Comparison of ENCODE assay signal across 16 cellular contexts in genomic region chr19:40929942-40930341, GRCh38. TPM values are rescaled to one million over a fixed set of nuclear protein-coding genes. Genes with fewer than 3 reads are reported as not detected.
"Had no signal": no experiment of that assay in that cellular context is flagged by ENCODE, and none has a peak within 500 bp of the region (broad histone marks: within the 10 kb centered on the region; RNA-seq: fewer than 3 reads in every experiment).

No MANE protein-coding gene starts in this region.

RNA-seq across cellular contexts. Expression of gene CYP2A7, which starts 47.9 kb away (rescaled TPM):
- total RNA-seq: activated CD4-positive, alpha-beta memory T cell treated with anti-CD3 and anti-CD28 coated beads, Interleukin-2, amount 10 ng/mL, durations not matched to agents 7 days and 5 days; activated CD4-positive, alpha-beta T cell treated with anti-CD3 and anti-CD28 coated beads for 36 hours; activated CD4-positive, alpha-beta T cell treated with anti-CD3 and anti-CD28 coated beads, Interleukin-2, amount 10 ng/mL, durations not matched to agents 7 days and 5 days; activated CD8-positive, alpha-beta memory T cell treated with anti-CD3 and anti-CD28 coated beads, Interleukin-2, amount 10 ng/mL, durations not matched to agents 7 days and 5 days; activated CD8-positive, alpha-beta T cell treated with anti-CD3 and anti-CD28 coated beads, Interleukin-2, amount 10 ng/mL, durations not matched to agents 7 days and 5 days; activated naive CD8-positive, alpha-beta T cell treated with anti-CD3 and anti-CD28 coated beads, Interleukin-2, amount 10 ng/mL, durations not matched to agents 7 days and 5 days; activated T-helper 2 cell treated with anti-CD3 and anti-CD28 coated beads, Interferon-gamma antibody, Interleukin-2, Interleukin-4, amounts not matched to agents 10 μg/mL and 5 μg/mL and 100 μg/mL, durations not matched to agents 14 hours and 24 hours and 36 hours; ascending aorta; bronchial epithelial cell; cardiac muscle cell; T-cell; T-helper 1 cell treated with Interleukin-12 subunit alpha and Interleukin-12 subunit beta and Interleukin-4 antibody, amounts not matched to agents 30 ng/mL and 1 ng/mL, for 36 hours; T-helper 17 cell; T-helper 2 cell treated with Interferon-gamma antibody and Interleukin-4, amounts not matched to agents 100 ng/mL and 5 ng/mL, for 36 hours; WTC11 had no signal
- polyA plus RNA-seq: adipose tissue, cardiac muscle cell had no signal
